Comparison of ENCODE assay signal across 9 cellular contexts in genomic region chr5:101590384-101590783, GRCh38.
DNase-seq lines count a peak whose midpoint lies in the region; ATAC-seq, FAIRE-seq and TF ChIP-seq lines count a peak whose summit lies in the region.
"Had no signal": no experiment of that assay in that cellular context is flagged by ENCODE, and none has a peak within 500 bp of the region (broad histone marks: within the 10 kb centered on the region; RNA-seq: fewer than 3 reads in every experiment).

No MANE protein-coding gene starts in this region.

- POLR2A ChIA-PET in SK-N-SH (lab: Yijun Ruan, JAX) (no interaction called here), H1 (lab: Charles Lee; ENCODE audit: partially characterized antibody) (no interaction called here)

- H3K4me3 ChIP-seq in SK-N-SH (ENCODE audit: low read depth in 2 of 2, low read length in 1 of 2) (no peak overlapping the region), LNCaP clone FGC (ENCODE audit: low read depth, low read length) (no peak overlapping the region), H1 (ENCODE audit: extremely low read depth in 1 of 4, insufficient read depth in 2 of 4, low read depth in 3 of 4, low read length in 4 of 4) (no peak overlapping the region), upper lobe of right lung (no peak overlapping the region)

- H3K27me3 ChIP-seq in SK-N-SH (ENCODE audit: insufficient read depth) (no peaks in the 10 kb centered on the region), H1 (replicated peaks in 1 of 4; ENCODE audit: control insufficient read depth in 3 of 4, extremely low read depth in 1 of 4, insufficient read depth in 3 of 4, low read length in 3 of 4) (no peaks in the 10 kb centered on the region), upper lobe of right lung (no peaks in the 10 kb centered on the region)

- no peak overlapping the region for H4K8ac ChIP-seq in H1 (ENCODE audit: extremely low read depth, insufficient read depth, low read length)

- intact Hi-C loops in upper lobe of right lung (cut with DNase I), result no loop called here

- H2BK20ac ChIP-seq in H1 (ENCODE audit: low read length), result no peak overlapping the region

- H3K9ac ChIP-seq in SK-N-SH (no peak overlapping the region), H1 (replicated peaks in 1 of 4; ENCODE audit: extremely low read depth in 1 of 4, low read depth in 3 of 4, low read length in 3 of 4) (no peak overlapping the region)

- no peak overlapping the region for H4K5ac ChIP-seq in H1 (ENCODE audit: insufficient read length, low read depth, low read length)

- H3K27ac ChIP-seq in SK-N-SH (ENCODE audit: low read depth in 2 of 2, low read length in 1 of 2), result no peak overlapping the region
- no peak overlapping the region for H3K27ac ChIP-seq in H1 (ENCODE audit: low read depth, low read length)
- no peak overlapping the region for H3K27ac ChIP-seq in upper lobe of right lung

- TF ChIP-seq POLR2A in H1 (IDR thresholded peaks at IDR 0.05; ENCODE audit: control extremely low read depth in 1 of 2, low read depth in 2 of 2, low read length in 2 of 2), result no peak

- CTCF ChIA-PET in SK-N-SH (lab: Yijun Ruan, JAX) (no interaction called here), H1 (lab: Charles Lee; ENCODE audit: partially characterized antibody) (interaction anchor here (0.9 to 1.0 kb wide), 2 partner anchors 14 to 45 kb away, joined by 3 read pairs; no protein-coding TSS in a partner anchor)
- CTCF ChIA-PET in activated naive CD4-positive, alpha-beta T cell treated with anti-CD3 and anti-CD28 coated beads, Interleukin-2, amount 10 ng/mL, durations not matched to agents 7 days and 5 days (lab: Charles Lee), result no interaction called here

- H3F3A ChIP-seq in SK-N-SH (replicated peaks; ENCODE audit: insufficient read depth), result no peaks in the 10 kb centered on the region

- no peak; the same call in 1 of the 2 replicates for TF ChIP-seq CTCF in SK-N-SH (IDR thresholded peaks at IDR 0.05)
- peak; percentile 53 for TF ChIP-seq CTCF in LNCaP clone FGC (IDR thresholded peaks at IDR 0.05; ENCODE audit: control insufficient read depth, extremely low read depth, insufficient read depth)
- TF ChIP-seq CTCF in H1 (IDR thresholded peaks at IDR 0.05; ENCODE audit: control extremely low read depth in 1 of 3, insufficient read depth in 1 of 3, low read depth in 1 of 3, low read length in 3 of 3), result peak; percentile 18 to 67 (median 57)
- peak; percentile 27 for TF ChIP-seq CTCF in upper lobe of right lung (IDR thresholded peaks at IDR 0.05)

- H3K4me1 ChIP-seq in SK-N-SH (ENCODE audit: control insufficient read depth in 1 of 2, insufficient read depth in 2 of 2, low read depth in 1 of 2, low read length in 1 of 2) (no peaks in the 10 kb centered on the region), H1 (replicated peaks in 1 of 4; ENCODE audit: control insufficient read depth in 3 of 4, insufficient read depth in 4 of 4, low read length in 3 of 4) (no peaks in the 10 kb centered on the region), upper lobe of right lung (no peaks in the 10 kb centered on the region)

- H3K9me3 ChIP-seq in SK-N-SH (no peaks in the 10 kb centered on the region), H1 (ENCODE audit: insufficient read depth in 2 of 2, low read depth in 1 of 2, low read length in 1 of 2) (peaks cover 0 to 5% of the 10 kb centered on the region in 2 experiments; a peak in 1 of 4 replicates), upper lobe of right lung (no peaks in the 10 kb centered on the region)

- DNase-seq in SK-N-SH, result peak; percentile 7
- no peak for DNase-seq in LNCaP clone FGC (ENCODE audit: low read depth)
- DNase-seq in H1 (ENCODE audit: low read depth in 1 of 2, low spot score in 2 of 2), result no peak
- DNase-seq in upper lobe of right lung, result no peak
- no peak for DNase-seq in medulla oblongata (ENCODE audit: extremely low spot score)
- DNase-seq in activated naive CD4-positive, alpha-beta T cell treated with anti-CD3 and anti-CD28 coated beads, Interleukin-2, amount 10 ng/mL, durations not matched to agents 7 days and 5 days, result no peak
- DNase-seq: activated gamma-delta T cell treated with Interleukin-2 at 50 U/mL for 16 hours had no signal

- H3K4me2 ChIP-seq in SK-N-SH (no peak overlapping the region), H1 (ENCODE audit: insufficient read depth in 1 of 2, low read depth in 2 of 2, low read length in 2 of 2) (no peak overlapping the region)

- no peaks in the 10 kb centered on the region for H3K4me1 Mint-ChIP-seq in activated naive CD4-positive, alpha-beta T cell treated with anti-CD3 and anti-CD28 coated beads, Interleukin-2, amount 10 ng/mL, durations not matched to agents 7 days and 5 days

- H2BK5ac ChIP-seq in H1 (ENCODE audit: low read depth, low read length), result no peak overlapping the region

- H2AFZ ChIP-seq in SK-N-SH (ENCODE audit: low read depth) (no peak overlapping the region), H1 (ENCODE audit: low read length) (peak overlapping the region; percentile 60; the same call in 1 of the 2 replicates)

- H2AK5ac ChIP-seq in H1 (ENCODE audit: low read depth, low read length), result no peak overlapping the region

- H2BK12ac ChIP-seq in H1 (ENCODE audit: low read depth, low read length), result no peak overlapping the region

- H3K9me3 Mint-ChIP-seq in activated naive CD4-positive, alpha-beta T cell treated with anti-CD3 and anti-CD28 coated beads, Interleukin-2, amount 10 ng/mL, durations not matched to agents 7 days and 5 days, result peaks cover 3% of the 10 kb centered on the region

- H3K27ac Mint-ChIP-seq in activated naive CD4-positive, alpha-beta T cell treated with anti-CD3 and anti-CD28 coated beads, Interleukin-2, amount 10 ng/mL, durations not matched to agents 7 days and 5 days, result no peak overlapping the region

- H3K18ac ChIP-seq in H1 (ENCODE audit: extremely low read depth, low read length), result no peak overlapping the region

- H3K23ac ChIP-seq in H1 (ENCODE audit: insufficient read length), result no peak overlapping the region

- H3K27me3 Mint-ChIP-seq in activated naive CD4-positive, alpha-beta T cell treated with anti-CD3 and anti-CD28 coated beads, Interleukin-2, amount 10 ng/mL, durations not matched to agents 7 days and 5 days, result no peaks in the 10 kb centered on the region

- no peak overlapping the region for H3K56ac ChIP-seq in H1 (replicated peaks; ENCODE audit: insufficient read length, low read depth, low read length)

- TF ChIP-seq EP300 in SK-N-SH (IDR thresholded peaks at IDR 0.05; ENCODE audit: borderline replicate concordance in 1 of 2, low read depth in 1 of 2, low read length in 1 of 2) (no peak), H1 (IDR thresholded peaks at IDR 0.05; ENCODE audit: borderline replicate concordance in 1 of 2, low read depth in 2 of 2, low read length in 2 of 2) (no peak)

- no peak overlapping the region for H3K4ac ChIP-seq in H1 (replicated peaks; ENCODE audit: insufficient read length, low read depth, low read length)

- no peaks in the 10 kb centered on the region for H3K36me3 Mint-ChIP-seq in activated naive CD4-positive, alpha-beta T cell treated with anti-CD3 and anti-CD28 coated beads, Interleukin-2, amount 10 ng/mL, durations not matched to agents 7 days and 5 days

- H2BK120ac ChIP-seq in H1 (replicated peaks; ENCODE audit: low read depth, low read length), result no peak overlapping the region

- H3K79me1 ChIP-seq in H1 (ENCODE audit: low read depth, low read length), result no peaks in the 10 kb centered on the region; the same call in 1 of the 2 replicates

- H2BK15ac ChIP-seq in H1 (ENCODE audit: low read length), result no peak overlapping the region

- H3K14ac ChIP-seq in H1 (ENCODE audit: insufficient read length), result no peak overlapping the region

- H3K9me2 ChIP-seq in SK-N-SH, result no peaks in the 10 kb centered on the region

- WGBS in SK-N-SH (ENCODE audit: low lambda C conversion rate), result 0% methylated on average over 1 of the region's 1 CpG
- WGBS in H1 (ENCODE audit: extremely low coverage in 1 of 2, insufficient coverage in 1 of 2, insufficient read length in 1 of 2, insufficient replicate concordance in 2 of 2, low coverage in 1 of 2, low lambda C conversion rate in 2 of 2, missing lambda C conversion rate in 1 of 2), 2 experiments, result 67% methylated on average over 1 of the region's 1 CpG; no CpG with 5 or more reads in 1 of the 2 experiments

- H3K23me2 ChIP-seq in H1 (ENCODE audit: low read depth, low read length), result no peaks in the 10 kb centered on the region

- TF ChIP-seq RAD21 in SK-N-SH (IDR thresholded peaks at IDR 0.05; ENCODE audit: low read length) (peak; percentile 43), H1 (IDR thresholded peaks at IDR 0.05 in 1 of 2, conservative IDR thresholded peaks at IDR 0.05 in 1 of 2; ENCODE audit: low read depth in 2 of 2, low read length in 2 of 2) (peak; percentile 80 to 85)

- no peaks in the 10 kb centered on the region for H3K36me3 ChIP-seq in SK-N-SH (replicated peaks in 1 of 2; ENCODE audit: control insufficient read depth in 1 of 2, insufficient read depth in 2 of 2, low read length in 1 of 2)
- H3K36me3 ChIP-seq in H1 (ENCODE audit: control insufficient read depth in 2 of 4, insufficient read depth in 4 of 4, low read length in 3 of 4), result no peaks in the 10 kb centered on the region
- no peaks in the 10 kb centered on the region for H3K36me3 ChIP-seq in upper lobe of right lung

- H4K20me1 ChIP-seq in SK-N-SH (ENCODE audit: insufficient read depth) (no peaks in the 10 kb centered on the region), H1 (replicated peaks in 1 of 2; ENCODE audit: control insufficient read depth in 1 of 2, insufficient read depth in 2 of 2, low read length in 2 of 2) (no peaks in the 10 kb centered on the region)

- H3K79me2 ChIP-seq in SK-N-SH (ENCODE audit: insufficient read depth) (no peaks in the 10 kb centered on the region), H1 (ENCODE audit: control insufficient read depth in 1 of 2, insufficient read depth in 2 of 2, low read length in 2 of 2) (no peaks in the 10 kb centered on the region)

- peak; percentile 63 for FAIRE-seq in H1 (lab: Jason Lieb, UNC)

- no peak overlapping the region for H3K4me3 Mint-ChIP-seq in activated naive CD4-positive, alpha-beta T cell treated with anti-CD3 and anti-CD28 coated beads, Interleukin-2, amount 10 ng/mL, durations not matched to agents 7 days and 5 days

- ATAC-seq in SK-N-SH treated with all-trans-retinoic acid at 6 μM for 48 hours (no peak), upper lobe of right lung (no peak), GM18520 (IDR thresholded peaks at IDR 0.05; ENCODE audit: unreplicated experiment) (no peak)

- no peak overlapping the region for H4K91ac ChIP-seq in H1 (replicated peaks; ENCODE audit: insufficient read length, low read length)

TF ChIP-seq in SK-N-SH, 30 proteins besides CTCF, POLR2A, EP300 and RAD21 (continues in another document):
- TF ChIP-seq FOXJ3 (CRISPR knock-in tag; IDR thresholded peaks at IDR 0.05), result no peak
- no peak for TF ChIP-seq ELF1 (IDR thresholded peaks at IDR 0.05)
- TF ChIP-seq FOSL2 (IDR thresholded peaks at IDR 0.05; ENCODE audit: borderline replicate concordance, low read depth), result no peak

Comparison
In these comparisons a context has a peak if more than half of its experiments do, and no peak if none do; other contexts are left out.
1. Of the 17 proteins assayed by ChIP-seq in both H1 and SK-N-SH: peak only in H1: CTCF; only in SK-N-SH: none; in both: RAD21; in neither: 15.